ENCODE assay signal across 17 cellular contexts in genomic region chr2:139411236-139411635, GRCh38.
DNase-seq lines count a peak whose midpoint lies in the region; TF ChIP-seq lines count a peak whose summit lies in the region.
"Had no signal": no experiment of that assay in that cellular context is flagged by ENCODE, and none has a peak within 500 bp of the region (broad histone marks: within the 10 kb centered on the region; RNA-seq: fewer than 3 reads in every experiment).

No MANE protein-coding gene starts in this region.

- no peak overlapping the region for H3K9ac ChIP-seq in BLaER1

- peak overlapping the region; percentile 49 for H3K27ac ChIP-seq in BLaER1
- H3K27ac ChIP-seq: RWPE1 had no signal

- TF ChIP-seq CTCF in endothelial cell (IDR thresholded peaks at IDR 0.05; ENCODE audit: unreplicated experiment): no peak

- H3K4me3 Mint-ChIP-seq in endothelial cell (ENCODE audit: unreplicated experiment): peak overlapping the region; percentile 63
- H3K4me3 Mint-ChIP-seq: B cell, IgD-negative memory B cell, T-cell had no signal

- no peaks in the 10 kb centered on the region for H3K27me3 ChIP-seq in BLaER1

- H3K4me3 ChIP-seq in BLaER1: peak overlapping the region; percentile 55
- H3K4me3 ChIP-seq in Jurkat, Clone E6-1 (ENCODE audit: low read length): peak overlapping the region; percentile 36

- H3K4me2 ChIP-seq in BLaER1: peak overlapping the region; percentile 66

- H3K4me1 ChIP-seq in BLaER1: peaks cover 30% of the 10 kb centered on the region

- H3K27ac Mint-ChIP-seq in endothelial cell (ENCODE audit: unreplicated experiment): peak overlapping the region; percentile 31
- H3K27ac Mint-ChIP-seq: B cell, IgD-negative memory B cell, T-cell had no signal

- no peaks in the 10 kb centered on the region; the same call in 1 of the 2 replicates for H3K36me3 ChIP-seq in BLaER1

- H3K4me1 Mint-ChIP-seq in endothelial cell (ENCODE audit: unreplicated experiment): peaks cover 8% of the 10 kb centered on the region
- H3K4me1 Mint-ChIP-seq: B cell, T-cell had no signal

- H3K9me3 ChIP-seq in BLaER1: peaks cover 16% of the 10 kb centered on the region

- H3K36me3 Mint-ChIP-seq in endothelial cell (ENCODE audit: low read depth, unreplicated experiment): no peaks in the 10 kb centered on the region
- H3K36me3 Mint-ChIP-seq: IgD-negative memory B cell, T-cell had no signal

- no peaks in the 10 kb centered on the region for H3K9me3 Mint-ChIP-seq in endothelial cell (ENCODE audit: unreplicated experiment)

- H3K27me3 Mint-ChIP-seq in endothelial cell (ENCODE audit: unreplicated experiment): peaks cover 2% of the 10 kb centered on the region
- H3K27me3 Mint-ChIP-seq: B cell, IgD-negative memory B cell, T-cell had no signal

- H4K20me1 ChIP-seq in BLaER1: no peaks in the 10 kb centered on the region

- peak; percentile 37 for DNase-seq in Jurkat, Clone E6-1 (ENCODE audit: low read depth, low spot score)
- DNase-seq in NOMO-1 treated with DMSO at 0.1 percent for 48 hours (lab: John Stamatoyannopoulos, UW; ENCODE audit: unreplicated experiment) (peak; percentile 21), endothelial cell (ENCODE audit: low spot score) (no peak), T-helper 2 cell (no peak), SK-N-DZ (ENCODE audit: low spot score) (no peak), C1 segment of cervical spinal cord (lab: John Stamatoyannopoulos, UW) (no peak)
- DNase-seq: DMS 273 treated with DMSO at 0.1 percent for 48 hours, H7, NCI-H1105 treated with DMSO at 0.1 percent for 48 hours, NCI-H187, NCI-H446 treated with DMSO at 0.1 percent for 48 hours, NCI-H748 treated with DMSO at 0.1 percent for 48 hours, T-cell had no signal

Comparison
In these comparisons a context has a peak if more than half of its experiments do, and no peak if none do; other contexts are left out.
1. DNase-seq: peak in Jurkat, Clone E6-1 (single experiment) and NOMO-1 treated with DMSO at 0.1 percent for 48 hours (single experiment); none in endothelial cell (single experiment), T-helper 2 cell (0 of 5), SK-N-DZ (single experiment) and C1 segment of cervical spinal cord (0 of 14).